1 cellular context compared by ENCODE assay signal in genomic region chr6:36805917-36806316, GRCh38.
TF ChIP-seq lines count a peak whose summit lies in the region.

No MANE protein-coding gene starts in this region.

TF ChIP-seq in neural cell, 6 proteins besides CTCF, POLR2A, EP300 and RAD21 (continued from another document):
- no peak for TF ChIP-seq MXI1 (conservative IDR thresholded peaks at IDR 0.05; ENCODE audit: poor library complexity, severe bottlenecking)
